9 cellular contexts compared by ENCODE assay signal in the genomic region with DNA sequence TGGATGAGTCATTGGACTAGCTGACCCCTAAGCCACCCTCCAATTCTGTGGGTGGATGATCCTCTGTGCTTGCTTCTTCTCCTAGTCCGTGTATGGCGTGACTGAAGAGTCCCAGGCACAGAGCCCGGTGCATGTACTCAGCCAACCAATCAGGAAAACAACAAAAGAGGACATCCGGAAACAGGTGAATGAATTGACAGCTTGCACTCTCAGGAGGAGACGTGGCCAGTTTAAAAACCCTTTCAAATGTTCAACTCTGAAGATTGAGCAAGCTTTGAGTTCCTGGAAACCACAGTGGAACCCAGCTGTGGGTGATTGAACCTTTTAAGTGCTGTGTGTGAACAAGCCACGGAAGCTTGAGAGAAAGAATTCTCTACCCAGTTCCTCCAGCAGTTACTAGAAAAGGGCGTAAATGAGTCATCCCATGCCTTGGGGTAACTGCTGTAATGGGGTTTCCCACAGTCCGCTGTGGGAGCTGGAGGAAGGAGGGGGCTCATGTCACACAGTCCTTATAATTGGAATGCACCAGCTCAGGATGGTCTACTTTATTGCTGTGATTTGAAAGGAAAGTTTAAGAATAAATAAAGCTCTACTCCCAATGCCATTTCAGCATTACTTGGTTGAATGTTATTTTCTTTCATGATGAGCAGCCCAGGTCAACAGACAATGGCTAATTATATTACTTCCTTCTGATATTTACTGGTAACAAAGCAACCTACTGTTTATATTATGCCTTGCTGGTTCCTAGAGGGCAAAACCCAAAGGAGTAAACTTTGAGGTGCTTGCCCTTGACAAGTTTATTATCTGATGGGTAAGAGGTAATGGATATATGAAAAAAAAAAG.
DNase-seq lines count a peak whose midpoint lies in the region; ATAC-seq, FAIRE-seq and TF ChIP-seq lines count a peak whose summit lies in the region.
"Had no signal": no experiment of that assay in that cellular context is flagged by ENCODE, and none has a peak within 500 bp of the region (broad histone marks: within the 10 kb centered on the region; RNA-seq: fewer than 3 reads in every experiment).

No MANE protein-coding gene starts in this region.

- H3K27me3 ChIP-seq in right lobe of liver = no peaks in the 10 kb centered on the region
- peaks cover 1 to 13% of the 10 kb centered on the region in 2 experiments; a peak in 4 of 5 replicates for H3K27me3 ChIP-seq in HepG2 (ENCODE audit: control insufficient read depth in 1 of 2, insufficient read depth in 2 of 2, low read length in 2 of 2)
- no peaks in the 10 kb centered on the region; the same call in 1 of the 2 replicates for H3K27me3 ChIP-seq in SU-DHL-6 (ENCODE audit: low read length)
- peaks cover 9 to 32% of the 10 kb centered on the region in 2 experiments for H3K27me3 ChIP-seq in mesenchymal stem cell (ENCODE audit: control insufficient read depth in 1 of 2, insufficient read depth in 1 of 2, low read length in 2 of 2)

- FAIRE-seq in HepG2 (lab: Jason Lieb, UNC) = no peak

- POLR2A ChIA-PET in HepG2 (lab: Yijun Ruan, JAX) = no interaction called here

- H2BK12ac ChIP-seq in mesenchymal stem cell (ENCODE audit: low read length in 2 of 2) = no peak overlapping the region

- H3K79me2 ChIP-seq in HepG2 (ENCODE audit: insufficient read depth, low read length) (no peaks in the 10 kb centered on the region), SU-DHL-6 (ENCODE audit: insufficient read depth, low read length) (no peaks in the 10 kb centered on the region)

- peak in 3 of 4 donors; percentile 17 to 49 (median 47) for ATAC-seq in right lobe of liver
- ATAC-seq in HepG2 = no peak
- peak; percentile 68 for ATAC-seq in HG03103 (IDR thresholded peaks at IDR 0.05; ENCODE audit: low read depth, unreplicated experiment)
- peak; percentile 97 for ATAC-seq in stimulated activated naive CD8-positive, alpha-beta T cell treated with anti-CD3 and anti-CD28 coated beads, Interleukin-15, amount 100 ng/mL, for 72 hours

- H2AFZ ChIP-seq in HepG2 (ENCODE audit: low read length) = no peak overlapping the region
- peak overlapping the region; percentile 31 for H2AFZ ChIP-seq in SU-DHL-6 (ENCODE audit: low read depth, low read length, severe bottlenecking)
- H2AFZ ChIP-seq in mesenchymal stem cell (ENCODE audit: low read depth, low read length) = no peak overlapping the region

- CTCF ChIA-PET in HepG2 (lab: Yijun Ruan, JAX; ENCODE audit: low intra/inter-chr PET ratio, low total read pairs) = no interaction called here

- H3K79me1 ChIP-seq in mesenchymal stem cell (replicated peaks; ENCODE audit: low read length, poor library complexity, severe bottlenecking) = no peaks in the 10 kb centered on the region

- in situ Hi-C loops in HepG2 (cut with HindIII; ENCODE audit: extremely low pct_ligation_motif_present, low pct_unique_long_range_greater_than_20kb) = no loop called here

- peaks cover 58% of the 10 kb centered on the region for H3K4me1 Mint-ChIP-seq in stimulated activated naive CD8-positive, alpha-beta T cell treated with anti-CD3 and anti-CD28 coated beads, Interleukin-15, amount 100 ng/mL, for 72 hours

- 11% methylated on average over 8 of the region's 8 CpGs for WGBS in right lobe of liver (ENCODE audit: insufficient coverage, low coverage, low lambda C conversion rate, missing lambda C conversion rate)
- WGBS in HepG2 (ENCODE audit: low lambda C conversion rate) = 5% methylated on average over 8 of the region's 8 CpGs
- 57% methylated on average over 8 of the region's 8 CpGs for WGBS in mesenchymal stem cell

- TF ChIP-seq EP300 in HepG2 (IDR thresholded peaks at IDR 0.05; ENCODE audit: low read depth in 2 of 2, low read length in 2 of 2) (no peak), HepG2 (CRISPR knock-in tag; IDR thresholded peaks at IDR 0.05; ENCODE audit: borderline replicate concordance) (no peak)

- H4K91ac ChIP-seq in mesenchymal stem cell (ENCODE audit: low read length) = no peak overlapping the region

- TF ChIP-seq CTCF in right lobe of liver (IDR thresholded peaks at IDR 0.05) (no peak), HepG2 (CRISPR knock-in tag; IDR thresholded peaks at IDR 0.05) (no peak), SU-DHL-6 (IDR thresholded peaks at IDR 0.05; ENCODE audit: insufficient read depth, low read length, poor library complexity, severe bottlenecking) (no peak)

- DNase-seq in right lobe of liver (no peak), HepG2 (ENCODE audit: low spot score) (no peak), astrocyte of the hippocampus (ENCODE audit: low read depth, low spot score) (peak; percentile 91), mesenchymal stem cell (peak; percentile 86)
- DNase-seq in stimulated activated naive CD8-positive, alpha-beta T cell treated with anti-CD3 and anti-CD28 coated beads, Interleukin-15, amount 100 ng/mL, for 72 hours = peak; percentile 75 to 87
- DNase-seq in effector CD4-positive, alpha-beta T cell = no peak

- H3K27ac Mint-ChIP-seq in stimulated activated naive CD8-positive, alpha-beta T cell treated with anti-CD3 and anti-CD28 coated beads, Interleukin-15, amount 100 ng/mL, for 72 hours = peak overlapping the region; percentile 41 to 50

- no peak overlapping the region for H2BK5ac ChIP-seq in mesenchymal stem cell (ENCODE audit: low read depth, low read length, poor library complexity, severe bottlenecking)

- TF ChIP-seq RAD21 in HepG2 (CRISPR knock-in tag; IDR thresholded peaks at IDR 0.05) = no peak

- no peak overlapping the region for H3K4ac ChIP-seq in mesenchymal stem cell (ENCODE audit: low read depth in 1 of 2, low read length in 2 of 2)

- H3K27me3 Mint-ChIP-seq in stimulated activated naive CD8-positive, alpha-beta T cell treated with anti-CD3 and anti-CD28 coated beads, Interleukin-15, amount 100 ng/mL, for 72 hours = peaks cover 43% of the 10 kb centered on the region

- no peak overlapping the region for H3K23ac ChIP-seq in mesenchymal stem cell (ENCODE audit: low read length in 2 of 2)

- H3K9ac ChIP-seq in HepG2 (ENCODE audit: insufficient read depth, low read depth, low read length) = no peak overlapping the region
- H3K9ac ChIP-seq in SU-DHL-6 (ENCODE audit: low read length) = no peak overlapping the region
- no peak overlapping the region for H3K9ac ChIP-seq in mesenchymal stem cell (ENCODE audit: low read length)

- H2AK5ac ChIP-seq in mesenchymal stem cell (ENCODE audit: low read length, severe bottlenecking) = no peak overlapping the region

- H3K4me2 ChIP-seq in HepG2 (ENCODE audit: low read depth, low read length) = no peak overlapping the region
- H3K4me2 ChIP-seq in SU-DHL-6 (ENCODE audit: low read depth, low read length, poor library complexity, severe bottlenecking) = no peak overlapping the region
- H3K4me2 ChIP-seq in mesenchymal stem cell (ENCODE audit: low read length, poor library complexity, severe bottlenecking) = peak overlapping the region; percentile 60

- BruUV-seq in HepG2 (replicated peaks; lab: Mats Ljungman, UMichigan) = no TSS peak

- H3K14ac ChIP-seq in mesenchymal stem cell (ENCODE audit: low read length in 2 of 2) = no peak overlapping the region

- no peak overlapping the region for H2BK120ac ChIP-seq in mesenchymal stem cell (ENCODE audit: low read depth, low read length)

- no peak overlapping the region for H2BK15ac ChIP-seq in mesenchymal stem cell (ENCODE audit: low read depth, poor library complexity, severe bottlenecking)

- TF ChIP-seq POLR2A in right lobe of liver (IDR thresholded peaks at IDR 0.05) = no peak
- TF ChIP-seq POLR2A in HepG2 (IDR thresholded peaks at IDR 0.05; ENCODE audit: insufficient read depth in 1 of 2, low read depth in 2 of 2, low read length in 2 of 2) = no peak

- no peak overlapping the region for H4K8ac ChIP-seq in mesenchymal stem cell (ENCODE audit: low read length)

- no peaks in the 10 kb centered on the region for H3F3A ChIP-seq in SU-DHL-6 (ENCODE audit: insufficient read depth)

- H3K27ac ChIP-seq in right lobe of liver (no peak overlapping the region), HepG2 (ENCODE audit: extremely low read length, insufficient read depth, low read length) (no peak overlapping the region), SU-DHL-6 (ENCODE audit: low read depth, low read length) (no peak overlapping the region), mesenchymal stem cell (ENCODE audit: low read length, poor library complexity, severe bottlenecking) (peak overlapping the region; percentile 53)
- H3K27ac ChIP-seq: C4-2B had no signal

- H3K9me3 Mint-ChIP-seq in stimulated activated naive CD8-positive, alpha-beta T cell treated with anti-CD3 and anti-CD28 coated beads, Interleukin-15, amount 100 ng/mL, for 72 hours = no peaks in the 10 kb centered on the region

- H3K4me1 ChIP-seq in right lobe of liver = peaks cover 0 to 3% (median 0%) of the 10 kb centered on the region in 4 donors
- H3K4me1 ChIP-seq in HepG2 (ENCODE audit: insufficient read depth, low read length) = no peaks in the 10 kb centered on the region
- peaks cover 16% of the 10 kb centered on the region for H3K4me1 ChIP-seq in mesenchymal stem cell (ENCODE audit: control insufficient read depth, insufficient read depth, low read depth, low read length)

- intact Hi-C loops in right lobe of liver (cut with DNase I) = no loop called here
- intact Hi-C loops in HepG2 (cut with micrococcal nuclease; ENCODE audit: unreplicated experiment) = no loop called here

- no peaks in the 10 kb centered on the region for H3K9me3 ChIP-seq in right lobe of liver
- no peaks in the 10 kb centered on the region for H3K9me3 ChIP-seq in HepG2 (ENCODE audit: low read length)
- no peaks in the 10 kb centered on the region for H3K9me3 ChIP-seq in SU-DHL-6 (ENCODE audit: insufficient read depth, low read length)
- no peaks in the 10 kb centered on the region for H3K9me3 ChIP-seq in mesenchymal stem cell (ENCODE audit: control insufficient read depth, low read length)

- H3K4me3 ChIP-seq in right lobe of liver (no peak overlapping the region), HepG2 (replicated peaks in 1 of 3; ENCODE audit: insufficient read depth in 1 of 3, low read depth in 2 of 3, low read length in 3 of 3) (no peak overlapping the region), SU-DHL-6 (ENCODE audit: insufficient read depth, low read length, poor library complexity, severe bottlenecking) (no peak overlapping the region), mesenchymal stem cell (ENCODE audit: insufficient read depth in 1 of 2, low read depth in 1 of 2, low read length in 2 of 2) (no peak overlapping the region)

- H3K18ac ChIP-seq in mesenchymal stem cell (ENCODE audit: low read depth in 1 of 2, low read length in 2 of 2) = no peak overlapping the region

- H3K36me3 ChIP-seq in right lobe of liver (no peaks in the 10 kb centered on the region), HepG2 (replicated peaks in 1 of 2; ENCODE audit: control insufficient read depth in 1 of 2, insufficient read depth in 2 of 2, low read length in 2 of 2) (no peaks in the 10 kb centered on the region), SU-DHL-6 (ENCODE audit: low read length) (no peaks in the 10 kb centered on the region), mesenchymal stem cell (ENCODE audit: control insufficient read depth in 1 of 2, insufficient read depth in 2 of 2, low read depth in 1 of 2, low read length in 2 of 2) (no peaks in the 10 kb centered on the region)

- H3K9me2 ChIP-seq in SU-DHL-6 (replicated peaks; ENCODE audit: insufficient read depth, low read length) = no peaks in the 10 kb centered on the region

- H3K4me3 Mint-ChIP-seq in stimulated activated naive CD8-positive, alpha-beta T cell treated with anti-CD3 and anti-CD28 coated beads, Interleukin-15, amount 100 ng/mL, for 72 hours = peak overlapping the region; percentile 71 to 72

- no peaks in the 10 kb centered on the region for H4K20me1 ChIP-seq in HepG2 (ENCODE audit: insufficient read depth, low read length)
- H4K20me1 ChIP-seq in SU-DHL-6 (ENCODE audit: low read depth, low read length) = no peaks in the 10 kb centered on the region

Comparison
In these comparisons a context has a peak if more than half of its experiments do, and no peak if none do; other contexts are left out.
1. DNase-seq: peak in astrocyte of the hippocampus (single experiment), mesenchymal stem cell (single experiment) and stimulated activated naive CD8-positive, alpha-beta T cell treated with anti-CD3 and anti-CD28 coated beads, Interleukin-15, amount 100 ng/mL, for 72 hours (2 of 2); none in right lobe of liver (0 of 3), HepG2 (single experiment) and effector CD4-positive, alpha-beta T cell (single experiment).